In genomic region chr2:207632575-207633492, GRCh38 we compare ENCODE assay signal across 1 cellular context.
TF ChIP-seq lines count a peak whose summit lies in the region.

No MANE protein-coding gene starts in this region.

TF ChIP-seq in K562, 482 proteins besides CTCF, POLR2A, EP300 and RAD21 (continued from another document and continues in another):
- TF ChIP-seq ATF1 (CRISPR knock-in tag; IDR thresholded peaks at IDR 0.05) (no peak), ATF1 (tag; IDR thresholded peaks at IDR 0.05) (peak; percentile 35; the same call in 1 of the 2 replicates), TFE3 (CRISPR knock-in tag; IDR thresholded peaks at IDR 0.05) (no peak), ARID3A (IDR thresholded peaks at IDR 0.05; ENCODE audit: borderline replicate concordance, low read depth, low read length) (no peak), ZNF436 (CRISPR knock-in tag; IDR thresholded peaks at IDR 0.05) (no peak), DEAF1 (CRISPR knock-in tag; IDR thresholded peaks at IDR 0.05) (no peak), JUND (IDR thresholded peaks at IDR 0.05; ENCODE audit: borderline replicate concordance, low read depth, low read length) (peak; percentile 40; the same call in 1 of the 2 replicates), JUND (tag; IDR thresholded peaks at IDR 0.05; ENCODE audit: borderline replicate concordance, low read depth, low read length) (no peak; the same call in 2 of the 3 replicates), C11orf30 (IDR thresholded peaks at IDR 0.05; ENCODE audit: low read depth) (peak; percentile 52; the same call in 1 of the 2 replicates), ZNF3 (CRISPR knock-in tag; IDR thresholded peaks at IDR 0.05) (no peak), NFRKB (IDR thresholded peaks at IDR 0.05; ENCODE audit: low read depth) (no peak), SPI1 (IDR thresholded peaks at IDR 0.05; ENCODE audit: borderline replicate concordance, low read depth, low read length) (peak; percentile 74), CBFA2T2 (conservative IDR thresholded peaks at IDR 0.05) (no peak), ZNF239 (CRISPR knock-in tag; IDR thresholded peaks at IDR 0.05) (no peak), ZNF316 (IDR thresholded peaks at IDR 0.05) (peak; percentile 16; the same call in 1 of the 2 replicates), CREB3L1 (IDR thresholded peaks at IDR 0.05; ENCODE audit: borderline replicate concordance, low read depth) (no peak), RBM25 (IDR thresholded peaks at IDR 0.05; ENCODE audit: low read depth, low read length, severe bottlenecking) (peak; percentile 50), IRF9 (tag; IDR thresholded peaks at IDR 0.05) (peak; percentile 62; the same call in 1 of the 2 replicates), ARID3B (CRISPR knock-in tag; IDR thresholded peaks at IDR 0.05; ENCODE audit: borderline replicate concordance) (no peak), MEF2D (tag; conservative IDR thresholded peaks at IDR 0.05; ENCODE audit: low read depth) (no peak), ATF3 (IDR thresholded peaks at IDR 0.05) (peak; percentile 52), ATF3 (CRISPR knock-in tag; conservative IDR thresholded peaks at IDR 0.05) (no peak), TRIM24 (IDR thresholded peaks at IDR 0.05) (peak; percentile 76 to 81), SREBF1 (IDR thresholded peaks at IDR 0.05; ENCODE audit: borderline replicate concordance, low read depth, low read length) (no peak), MAFK (IDR thresholded peaks at IDR 0.05; ENCODE audit: low read length) (peak; percentile 44; the same call in 1 of the 2 replicates), E2F4 (CRISPR knock-in tag; IDR thresholded peaks at IDR 0.05; ENCODE audit: low read depth) (no peak), PRDM10 (IDR thresholded peaks at IDR 0.05; ENCODE audit: partially characterized antibody) (peak; percentile 86), E4F1 (CRISPR knock-in tag; IDR thresholded peaks at IDR 0.05; ENCODE audit: borderline replicate concordance) (no peak), TBL1XR1 (IDR thresholded peaks at IDR 0.05; ENCODE audit: low read length in 2 of 2) (no peak), ZNF347 (CRISPR knock-in tag; IDR thresholded peaks at IDR 0.05; ENCODE audit: low read depth) (no peak)
